Comparison of ENCODE assay signal across 13 cellular contexts in the genomic region with DNA sequence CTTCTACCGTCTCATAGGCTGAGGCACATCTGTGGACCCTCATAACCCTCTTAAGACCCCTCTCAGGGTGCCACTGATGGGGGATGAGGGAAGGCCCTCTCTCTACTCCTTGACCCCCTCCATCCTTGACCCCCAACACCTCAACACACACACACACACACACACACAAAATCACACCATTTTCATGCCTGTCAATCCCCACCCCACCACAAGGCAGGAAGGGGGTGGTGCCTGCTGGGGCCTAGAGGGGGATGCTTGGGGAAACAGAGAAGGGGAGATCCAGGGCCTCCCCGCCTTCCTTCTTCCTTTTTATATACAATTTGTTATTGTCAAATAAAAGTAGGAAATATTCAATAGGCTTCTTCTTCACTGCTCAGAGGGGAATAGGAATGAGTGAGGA. TPM values are rescaled to one million over a fixed set of nuclear protein-coding genes. Genes with fewer than 3 reads are reported as not detected.
A peak's percentile ranks its signal among the peaks of the same experiment; 100 is the strongest.
DNase-seq lines count a peak whose midpoint lies in the region; ATAC-seq lines count a peak whose summit lies in the region.
"Had no signal": no experiment of that assay in that cellular context is flagged by ENCODE, and none has a peak within 500 bp of the region (broad histone marks: within the 10 kb centered on the region; RNA-seq: fewer than 3 reads in every experiment).

No MANE protein-coding gene starts in this region.

- H3K4me1 Mint-ChIP-seq in activated naive CD4-positive, alpha-beta T cell treated with anti-CD3 and anti-CD28 coated beads, Interleukin-2, amount 50 U/mL, for 24 hours = peaks cover 31% of the 10 kb centered on the region
- peaks cover 26% of the 10 kb centered on the region for H3K4me1 Mint-ChIP-seq in T-helper 2 cell treated with Interferon-gamma antibody and Interleukin-4, amounts not matched to agents 5 μg/mL and 100 μg/mL, for 36 hours (ENCODE audit: low read depth)
- H3K4me1 Mint-ChIP-seq in immature natural killer cell = peaks cover 20 to 25% of the 10 kb centered on the region in 2 donors

- peak overlapping the region; percentile 88 for H3K4me3 Mint-ChIP-seq in activated naive CD4-positive, alpha-beta T cell treated with anti-CD3 and anti-CD28 coated beads, Interleukin-2, amount 50 U/mL, for 24 hours
- H3K4me3 Mint-ChIP-seq in T-helper 2 cell treated with Interferon-gamma antibody and Interleukin-4, amounts not matched to agents 5 μg/mL and 100 μg/mL, for 36 hours = peak overlapping the region; percentile 95
- peak overlapping the region; percentile 86 to 93 (median 91) for H3K4me3 Mint-ChIP-seq in immature natural killer cell

- ATAC-seq in GM18858 (IDR thresholded peaks at IDR 0.05; ENCODE audit: unreplicated experiment) (no peak), HG03378 (IDR thresholded peaks at IDR 0.05; ENCODE audit: unreplicated experiment) (no peak)

- peaks cover 3% of the 10 kb centered on the region for H3K36me3 Mint-ChIP-seq in activated naive CD4-positive, alpha-beta T cell treated with anti-CD3 and anti-CD28 coated beads, Interleukin-2, amount 50 U/mL, for 24 hours
- H3K36me3 Mint-ChIP-seq in T-helper 2 cell treated with Interferon-gamma antibody and Interleukin-4, amounts not matched to agents 5 μg/mL and 100 μg/mL, for 36 hours (ENCODE audit: low read depth) = peaks cover 24% of the 10 kb centered on the region
- H3K36me3 Mint-ChIP-seq in immature natural killer cell = peaks cover 0 to 4% (median 0%) of the 10 kb centered on the region in 3 donors

- peak overlapping the region; percentile 94 for H3K27ac Mint-ChIP-seq in activated naive CD4-positive, alpha-beta T cell treated with anti-CD3 and anti-CD28 coated beads, Interleukin-2, amount 50 U/mL, for 24 hours
- peak overlapping the region; percentile 98 for H3K27ac Mint-ChIP-seq in T-helper 2 cell treated with Interferon-gamma antibody and Interleukin-4, amounts not matched to agents 5 μg/mL and 100 μg/mL, for 36 hours
- H3K27ac Mint-ChIP-seq in immature natural killer cell = peak overlapping the region; percentile 87 to 95 (median 94)

- DNase-seq in activated naive CD4-positive, alpha-beta T cell (lab: John Stamatoyannopoulos, UW) = no peak
- DNase-seq in T-helper 2 cell treated with Interferon-gamma antibody and Interleukin-4, amounts not matched to agents 5 μg/mL and 100 μg/mL, for 36 hours (ENCODE audit: low spot score) = no peak
- DNase-seq in immature natural killer cell (no peak), COLO829 (ENCODE audit: low spot score) (no peak), NCI-H774 (lab: John Stamatoyannopoulos, UW) (no peak)
- DNase-seq: activated CD4-positive, alpha-beta T cell treated with anti-CD3 and anti-CD28 coated beads, Interleukin-2, amount 50 U/mL, for 4 hours; cortex of kidney; NCI-H1105 treated with DMSO at 0.1 percent for 48 hours; stimulated activated CD4-positive, alpha-beta T cell treated with anti-CD3 and anti-CD28 coated beads, Interleukin-12 subunit alpha, Interleukin-12 subunit beta, amount 100 ng/mL, for 4 hours; upper lobe of right lung had no signal

- H3K27me3 Mint-ChIP-seq in activated naive CD4-positive, alpha-beta T cell treated with anti-CD3 and anti-CD28 coated beads, Interleukin-2, amount 50 U/mL, for 24 hours = no peaks in the 10 kb centered on the region
- no peaks in the 10 kb centered on the region for H3K27me3 Mint-ChIP-seq in T-helper 2 cell treated with Interferon-gamma antibody and Interleukin-4, amounts not matched to agents 5 μg/mL and 100 μg/mL, for 36 hours (ENCODE audit: low read depth)
- peaks cover 0 to 3% (median 3%) of the 10 kb centered on the region in 3 donors for H3K27me3 Mint-ChIP-seq in immature natural killer cell (ENCODE audit: low read depth in 3 of 3)

- H3K9me3 Mint-ChIP-seq in activated naive CD4-positive, alpha-beta T cell treated with anti-CD3 and anti-CD28 coated beads, Interleukin-2, amount 50 U/mL, for 24 hours = peaks cover 4% of the 10 kb centered on the region
- H3K9me3 Mint-ChIP-seq in T-helper 2 cell treated with Interferon-gamma antibody and Interleukin-4, amounts not matched to agents 5 μg/mL and 100 μg/mL, for 36 hours = no peaks in the 10 kb centered on the region
- H3K9me3 Mint-ChIP-seq in immature natural killer cell = no peaks in the 10 kb centered on the region

RNA-seq across cellular contexts. Expression of a gene that starts 1.2 kb away (rescaled TPM):
- 100 to 1,000 TPM; 184 to 314 (median 233) TPM for polyA plus RNA-seq in immature natural killer cell

RNA-seq across cellular contexts. Expression of a gene that starts 11.7 kb away (rescaled TPM):
- polyA plus RNA-seq in immature natural killer cell = 10 to 100 TPM; 13.1 to 29.8 (median 18.1) TPM

RNA-seq across cellular contexts. Expression of a gene that starts 19.1 kb away (rescaled TPM):
- polyA plus RNA-seq in immature natural killer cell = 10 to 100 TPM; 20.0 to 34.9 (median 30.6) TPM

RNA-seq across cellular contexts. Expression of a gene that starts 44.5 kb away (rescaled TPM):
- polyA plus RNA-seq in immature natural killer cell = 100 to 1,000 TPM in 1 of 3 donors, 10 to 100 TPM in 2; 73.5 to 115 (median 85.0) TPM

RNA-seq across cellular contexts. Expression of a gene that starts 50.4 kb away (rescaled TPM):
- 10 to 100 TPM; 24.3 to 48.0 (median 26.5) TPM for polyA plus RNA-seq in immature natural killer cell
